7 cellular contexts compared by ENCODE assay signal in the genomic region with DNA sequence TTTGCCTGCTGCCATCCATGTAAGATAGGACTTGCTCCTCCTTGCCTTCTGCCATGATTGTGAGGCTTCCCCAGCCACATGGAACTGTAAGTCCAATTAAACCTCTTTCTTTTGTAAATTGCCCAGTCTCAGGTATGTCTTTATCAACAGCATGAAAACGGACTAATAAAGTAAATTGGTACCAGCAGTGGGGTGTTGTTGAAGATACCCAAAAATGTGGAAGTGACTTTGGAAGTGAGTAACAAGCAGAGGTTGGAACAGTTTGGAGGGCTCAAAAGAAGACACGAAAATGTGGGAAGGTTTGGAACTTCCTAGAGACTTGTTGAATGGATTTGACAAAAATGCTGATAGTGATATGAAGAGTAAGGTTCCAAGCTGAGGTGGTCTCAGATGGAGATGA. TPM values are rescaled to one million over a fixed set of nuclear protein-coding genes. Genes with fewer than 3 reads are reported as not detected.
A peak's percentile ranks its signal among the peaks of the same experiment; 100 is the strongest.
DNase-seq lines count a peak whose midpoint lies in the region; ATAC-seq, FAIRE-seq and TF ChIP-seq lines count a peak whose summit lies in the region.
"Not testable (repeated sequence)": the region's sequence is repeated elsewhere in the genome, so short reads cannot be mapped to it uniquely, and the experiment has no call there.

No MANE protein-coding gene starts in this region.

- not testable (repeated sequence) for BruUV-seq in K562 (replicated peaks; lab: Mats Ljungman, UMichigan)

- TF ChIP-seq EP300 in K562 (IDR thresholded peaks at IDR 0.05; ENCODE audit: low read length), result not testable (repeated sequence)

- H3K4me2 ChIP-seq in K562 (ENCODE audit: insufficient read depth, low read length), result not testable (repeated sequence)

- not testable (repeated sequence) for H3K27me3 ChIP-seq in CD8-positive, alpha-beta T cell (ENCODE audit: insufficient read depth, low read length); K562 (ENCODE audit: control insufficient read depth in 2 of 2, insufficient read depth in 2 of 2, low read length in 2 of 2)

- 87% methylated on average over 2 of the region's 2 CpGs for WGBS in K562 (ENCODE audit: insufficient coverage, low coverage, missing lambda C conversion rate)

- FAIRE-seq in K562 (lab: Jason Lieb, UNC), result not testable (repeated sequence)

- H3K9me3 ChIP-seq in CD8-positive, alpha-beta T cell (ENCODE audit: low read length); HEK293 (ENCODE audit: control insufficient read depth, insufficient read depth, low read depth, low read length); K562 (replicated peaks; ENCODE audit: control insufficient read depth, insufficient read depth, low read depth, low read length): not testable (repeated sequence)

- TF ChIP-seq RAD21 in K562 (CRISPR knock-in tag; conservative IDR thresholded peaks at IDR 0.05 in 1 of 2, IDR thresholded peaks at IDR 0.05 in 1 of 2), result not testable (repeated sequence)

- not testable (repeated sequence) for ATAC-seq in CD8-positive, alpha-beta T cell; K562; natural killer cell

- POLR2A ChIA-PET in CD8-positive, alpha-beta T cell (lab: Charles Lee); HEK293 (lab: Yijun Ruan, JAX); K562 (lab: Yijun Ruan, JAX): not testable (repeated sequence)

- intact Hi-C loops in CD8-positive, alpha-beta T cell (cut with DNase I, micrococcal nuclease); activated CD4-positive, alpha-beta T cell treated with anti-CD3 and anti-CD28 coated beads, Interleukin-2, amount 10 ng/mL, durations not matched to agents 24 days and 14 days (cut with micrococcal nuclease); activated T-helper 1 cell treated with anti-CD3 and anti-CD28 coated beads, Interleukin-12 subunit alpha, Interleukin-12 subunit beta, Interleukin-2, Interleukin-4 antibody, amounts not matched to agents 30 ng/mL and 10 ng/mL and 1 ng/mL, durations not matched to agents 14 hours and 24 hours and 36 hours (cut with micrococcal nuclease); K562 (cut with micrococcal nuclease); natural killer cell (cut with micrococcal nuclease): not testable (repeated sequence)

- H3K9me1 ChIP-seq in K562 (ENCODE audit: control insufficient read depth, insufficient read depth, low read length), result not testable (repeated sequence)

- not testable (repeated sequence) for H3K9ac ChIP-seq in K562 (ENCODE audit: insufficient read depth in 1 of 2, low read depth in 2 of 2, low read length in 2 of 2)

- not testable (repeated sequence) for H3K27ac ChIP-seq in CD8-positive, alpha-beta T cell (ENCODE audit: low read depth, low read length); HEK293 (ENCODE audit: extremely low read depth, low read depth, low read length); K562 (ENCODE audit: extremely low read depth, low read depth, low read length)

- peaks cover 28% of the 10 kb centered on the region for H3K36me3 Mint-ChIP-seq in CD8-positive, alpha-beta T cell
- H3K36me3 Mint-ChIP-seq in activated CD4-positive, alpha-beta T cell treated with anti-CD3 and anti-CD28 coated beads, Interleukin-2, amount 10 ng/mL, durations not matched to agents 24 days and 14 days (ENCODE audit: low read depth), result peaks cover 32% of the 10 kb centered on the region
- peaks cover 26% of the 10 kb centered on the region for H3K36me3 Mint-ChIP-seq in activated T-helper 1 cell treated with anti-CD3 and anti-CD28 coated beads, Interleukin-12 subunit alpha, Interleukin-12 subunit beta, Interleukin-2, Interleukin-4 antibody, amounts not matched to agents 30 ng/mL and 10 ng/mL and 1 ng/mL, durations not matched to agents 14 hours and 24 hours and 36 hours (ENCODE audit: low read depth)
- H3K36me3 Mint-ChIP-seq in endothelial cell (ENCODE audit: low read depth, unreplicated experiment), result peaks cover 14% of the 10 kb centered on the region
- not testable (repeated sequence) for H3K36me3 Mint-ChIP-seq in natural killer cell

- not testable (repeated sequence) for H3K4me3 Mint-ChIP-seq in CD8-positive, alpha-beta T cell; activated CD4-positive, alpha-beta T cell treated with anti-CD3 and anti-CD28 coated beads, Interleukin-2, amount 10 ng/mL, durations not matched to agents 24 days and 14 days; activated T-helper 1 cell treated with anti-CD3 and anti-CD28 coated beads, Interleukin-12 subunit alpha, Interleukin-12 subunit beta, Interleukin-2, Interleukin-4 antibody, amounts not matched to agents 30 ng/mL and 10 ng/mL and 1 ng/mL, durations not matched to agents 14 hours and 24 hours and 36 hours; natural killer cell
- H3K4me3 Mint-ChIP-seq in endothelial cell (ENCODE audit: unreplicated experiment), result peak overlapping the region; percentile 24

- not testable (repeated sequence) for DNase-seq in CD8-positive, alpha-beta T cell; activated CD4-positive, alpha-beta T cell treated with anti-CD3 and anti-CD28 coated beads, Interleukin-2, amount 10 ng/mL, durations not matched to agents 24 days and 14 days; activated T-helper 1 cell treated with anti-CD3 and anti-CD28 coated beads, Interleukin-12 subunit alpha, Interleukin-12 subunit beta, Interleukin-2, Interleukin-4 antibody, amounts not matched to agents 30 ng/mL and 10 ng/mL and 1 ng/mL, durations not matched to agents 14 hours and 24 hours and 36 hours (ENCODE audit: low spot score); K562 (ENCODE audit: extremely low read depth in 1 of 4, low spot score in 3 of 4); endothelial cell (ENCODE audit: low spot score); natural killer cell

- not testable (repeated sequence) for TF ChIP-seq CTCF in CD8-positive, alpha-beta T cell (IDR thresholded peaks at IDR 0.05); HEK293 (tag by site-specific recombination; IDR thresholded peaks at IDR 0.05); K562 (IDR thresholded peaks at IDR 0.05 in 2 of 3, conservative IDR thresholded peaks at IDR 0.05 in 1 of 3; ENCODE audit: insufficient read depth in 2 of 3, low read depth in 1 of 3, low read length in 3 of 3); endothelial cell (IDR thresholded peaks at IDR 0.05; ENCODE audit: unreplicated experiment); natural killer cell (IDR thresholded peaks at IDR 0.05)

- peaks cover 53% of the 10 kb centered on the region for H3K4me1 Mint-ChIP-seq in CD8-positive, alpha-beta T cell (ENCODE audit: low read depth)
- H3K4me1 Mint-ChIP-seq in activated CD4-positive, alpha-beta T cell treated with anti-CD3 and anti-CD28 coated beads, Interleukin-2, amount 10 ng/mL, durations not matched to agents 24 days and 14 days, result peaks cover 27% of the 10 kb centered on the region
- H3K4me1 Mint-ChIP-seq in activated T-helper 1 cell treated with anti-CD3 and anti-CD28 coated beads, Interleukin-12 subunit alpha, Interleukin-12 subunit beta, Interleukin-2, Interleukin-4 antibody, amounts not matched to agents 30 ng/mL and 10 ng/mL and 1 ng/mL, durations not matched to agents 14 hours and 24 hours and 36 hours (ENCODE audit: low read depth), result peaks cover 28% of the 10 kb centered on the region
- H3K4me1 Mint-ChIP-seq in endothelial cell (ENCODE audit: unreplicated experiment), result not testable (repeated sequence)
- peaks cover 33 to 34% of the 10 kb centered on the region in 2 donors for H3K4me1 Mint-ChIP-seq in natural killer cell

- H2AFZ ChIP-seq in K562 (ENCODE audit: low read depth, low read length), result not testable (repeated sequence)

- CTCF ChIA-PET in CD8-positive, alpha-beta T cell (lab: Charles Lee), result interaction anchor here (1.8 kb wide), 1 partner anchor 16 kb away, joined by 6 read pairs; no protein-coding TSS in a partner anchor
- CTCF ChIA-PET in HEK293 (lab: Yijun Ruan, JAX), result interaction anchor here (1.0 kb wide), 1 partner anchor 134 kb away, joined by 6 read pairs; no protein-coding TSS in a partner anchor
- CTCF ChIA-PET in K562 (lab: Yijun Ruan, JAX; ENCODE audit: low intra/inter-chr PET ratio), result not testable (repeated sequence)

- H3K27me3 Mint-ChIP-seq in CD8-positive, alpha-beta T cell (ENCODE audit: low read depth); activated CD4-positive, alpha-beta T cell treated with anti-CD3 and anti-CD28 coated beads, Interleukin-2, amount 10 ng/mL, durations not matched to agents 24 days and 14 days; activated T-helper 1 cell treated with anti-CD3 and anti-CD28 coated beads, Interleukin-12 subunit alpha, Interleukin-12 subunit beta, Interleukin-2, Interleukin-4 antibody, amounts not matched to agents 30 ng/mL and 10 ng/mL and 1 ng/mL, durations not matched to agents 14 hours and 24 hours and 36 hours (ENCODE audit: insufficient read depth); endothelial cell (ENCODE audit: unreplicated experiment); natural killer cell (ENCODE audit: low read depth in 2 of 2): not testable (repeated sequence)

- not testable (repeated sequence) for H3K4me3 ChIP-seq in CD8-positive, alpha-beta T cell (ENCODE audit: low read depth, low read length); HEK293 (ENCODE audit: low read depth, low read length); K562

- peak overlapping the region; percentile 19 for H3K27ac Mint-ChIP-seq in CD8-positive, alpha-beta T cell
- H3K27ac Mint-ChIP-seq in activated CD4-positive, alpha-beta T cell treated with anti-CD3 and anti-CD28 coated beads, Interleukin-2, amount 10 ng/mL, durations not matched to agents 24 days and 14 days, result peak overlapping the region; percentile 61
- peak overlapping the region; percentile 59 for H3K27ac Mint-ChIP-seq in activated T-helper 1 cell treated with anti-CD3 and anti-CD28 coated beads, Interleukin-12 subunit alpha, Interleukin-12 subunit beta, Interleukin-2, Interleukin-4 antibody, amounts not matched to agents 30 ng/mL and 10 ng/mL and 1 ng/mL, durations not matched to agents 14 hours and 24 hours and 36 hours
- not testable (repeated sequence) for H3K27ac Mint-ChIP-seq in endothelial cell (ENCODE audit: unreplicated experiment)
- peak overlapping the region; percentile 6 to 33 for H3K27ac Mint-ChIP-seq in natural killer cell

- not testable (repeated sequence) for H4K20me1 ChIP-seq in K562 (replicated peaks; ENCODE audit: control insufficient read depth, insufficient read depth, low read length)

- H3K79me2 ChIP-seq in K562 (ENCODE audit: control insufficient read depth, insufficient read depth, low read length), result peaks cover 95% of the 10 kb centered on the region

- H3K9me3 Mint-ChIP-seq in CD8-positive, alpha-beta T cell; activated CD4-positive, alpha-beta T cell treated with anti-CD3 and anti-CD28 coated beads, Interleukin-2, amount 10 ng/mL, durations not matched to agents 24 days and 14 days; activated T-helper 1 cell treated with anti-CD3 and anti-CD28 coated beads, Interleukin-12 subunit alpha, Interleukin-12 subunit beta, Interleukin-2, Interleukin-4 antibody, amounts not matched to agents 30 ng/mL and 10 ng/mL and 1 ng/mL, durations not matched to agents 14 hours and 24 hours and 36 hours; endothelial cell (ENCODE audit: unreplicated experiment); natural killer cell: not testable (repeated sequence)

- not testable (repeated sequence) for H3K36me3 ChIP-seq in CD8-positive, alpha-beta T cell (ENCODE audit: insufficient read depth, low read length); HEK293 (ENCODE audit: control insufficient read depth in 2 of 2, insufficient read depth in 1 of 2, low read length in 2 of 2)
- H3K36me3 ChIP-seq in K562 (ENCODE audit: control insufficient read depth, insufficient read depth, low read length), result peaks cover 41% of the 10 kb centered on the region

- not testable (repeated sequence) for H3K4me1 ChIP-seq in CD8-positive, alpha-beta T cell (ENCODE audit: insufficient read depth, low read length); HEK293 (ENCODE audit: control insufficient read depth, insufficient read depth, low read length); K562 (replicated peaks in 1 of 2; ENCODE audit: control insufficient read depth in 2 of 2, insufficient read depth in 2 of 2, low read length in 2 of 2)

- TF ChIP-seq POLR2A in K562 (conservative IDR thresholded peaks at IDR 0.05), result not testable (repeated sequence)

- in situ Hi-C loops in K562 (cut with MboI), result not testable (repeated sequence)

RNA-seq across cellular contexts. Expression of a gene that starts 13.4 kb away (rescaled TPM):
- total RNA-seq in CD8-positive, alpha-beta T cell, result 10 to 100 TPM; 95.8 to 96.7 TPM
- total RNA-seq in activated CD4-positive, alpha-beta T cell treated with anti-CD3 and anti-CD28 coated beads, Interleukin-2, amount 10 ng/mL, durations not matched to agents 24 days and 14 days, result 79.0 and 79.3 TPM in 2 replicates
- total RNA-seq in activated T-helper 1 cell treated with anti-CD3 and anti-CD28 coated beads, Interleukin-12 subunit alpha, Interleukin-12 subunit beta, Interleukin-2, Interleukin-4 antibody, amounts not matched to agents 30 ng/mL and 10 ng/mL and 1 ng/mL, durations not matched to agents 14 hours and 24 hours and 36 hours, result 81.7 and 88.6 TPM in 2 replicates
- total RNA-seq in K562 (2011; cell fraction: chromatin; rRNA removed; ENCODE audit: low replicate concordance), result 181 and 261 TPM in 2 replicates
- total RNA-seq in K562 (2011; cell fraction: nucleolus; rRNA removed), result 81.2 and 117 TPM in 2 replicates
- 236 and 385 TPM in 2 replicates for total RNA-seq in K562 (2011; cell fraction: nucleoplasm; rRNA removed)
- total RNA-seq in K562 (2014; rRNA removed) (105 and 109 TPM in 2 replicates), K562 (2014; rRNA removed; fragmentation: Illumina TruSeq; extraction: Trizol) (197 TPM in 2 replicates), K562 (2015; rRNA removed; fragmentation: Illumina TruSeq; extraction: Trizol) (130 and 143 TPM in 2 replicates), K562 (2021) (137 and 149 TPM in 2 replicates), endothelial cell (ENCODE audit: unreplicated experiment) (55.5 TPM), natural killer cell (10 to 100 TPM; 55.0 to 85.3 (median 69.5) TPM)
- polyA plus RNA-seq in K562 (2011; rRNA removed) (98.9 and 105 TPM in 2 replicates), K562 (2014; fragmentation: Illumina TruSeq; extraction: Trizol) (190 and 215 TPM in 2 replicates), K562 (2014; fragmentation: Nextera tagmentation; extraction: Ambion mirVana) (100 to 1,000 TPM; 432 to 463 TPM), K562 (2014; rRNA removed) (181 and 203 TPM in 2 replicates)
- polyA plus RNA-seq in K562 (2011; cell fraction: cytosol; rRNA removed), result 79.1 and 145 TPM in 2 replicates
- 90.7 and 107 TPM in 2 replicates for polyA plus RNA-seq in K562 (2011; cell fraction: nucleus; rRNA removed)
- 163 and 167 TPM in 2 replicates for polyA plus RNA-seq in K562 (2012)
- polyA minus RNA-seq in K562 (2011; rRNA and poly(A)+ RNA removed), result 110 and 121 TPM in 2 replicates
- 39.2 and 42.5 TPM in 2 replicates for polyA minus RNA-seq in K562 (2011; cell fraction: cytosol; rRNA and poly(A)+ RNA removed)
- polyA minus RNA-seq in K562 (2011; cell fraction: nucleus; rRNA and poly(A)+ RNA removed), result 60.6 and 89.1 TPM in 2 replicates

RNA-seq across cellular contexts. Expression of a gene that starts 42.5 kb away (rescaled TPM):
- 10 to 100 TPM; 12.8 to 14.6 TPM for total RNA-seq in CD8-positive, alpha-beta T cell
- total RNA-seq in activated CD4-positive, alpha-beta T cell treated with anti-CD3 and anti-CD28 coated beads, Interleukin-2, amount 10 ng/mL, durations not matched to agents 24 days and 14 days, result 39.9 and 43.4 TPM in 2 replicates
- total RNA-seq in activated T-helper 1 cell treated with anti-CD3 and anti-CD28 coated beads, Interleukin-12 subunit alpha, Interleukin-12 subunit beta, Interleukin-2, Interleukin-4 antibody, amounts not matched to agents 30 ng/mL and 10 ng/mL and 1 ng/mL, durations not matched to agents 14 hours and 24 hours and 36 hours, result 48.1 and 52.9 TPM in 2 replicates
- 13.8 and 14.5 TPM in 2 replicates for total RNA-seq in K562 (2011; cell fraction: chromatin; rRNA removed; ENCODE audit: low replicate concordance)
- total RNA-seq in K562 (2011; cell fraction: nucleolus; rRNA removed), result 9.5 and 15.5 TPM in 2 replicates
- 13.6 and 14.7 TPM in 2 replicates for total RNA-seq in K562 (2011; cell fraction: nucleoplasm; rRNA removed)
- total RNA-seq in K562 (2014; rRNA removed), result 48.2 and 59.6 TPM in 2 replicates
- 54.4 and 54.8 TPM in 2 replicates for total RNA-seq in K562 (2014; rRNA removed; fragmentation: Illumina TruSeq; extraction: Trizol)
- 48.3 and 48.5 TPM in 2 replicates for total RNA-seq in K562 (2015; rRNA removed; fragmentation: Illumina TruSeq; extraction: Trizol)
- 50.9 and 56.6 TPM in 2 replicates for total RNA-seq in K562 (2021)
- 52.5 and 61.5 TPM in 2 replicates for polyA plus RNA-seq in K562 (2011; rRNA removed)
- polyA plus RNA-seq in K562 (2011; cell fraction: cytosol; rRNA removed), result 29.0 and 42.5 TPM in 2 replicates
- 11.2 and 19.2 TPM in 2 replicates for polyA plus RNA-seq in K562 (2011; cell fraction: nucleus; rRNA removed)
- 79.1 and 113 TPM in 2 replicates for polyA plus RNA-seq in K562 (2012)
- 64.2 and 69.0 TPM in 2 replicates for polyA plus RNA-seq in K562 (2014; fragmentation: Illumina TruSeq; extraction: Trizol)
- 100 to 1,000 TPM; 125 to 147 TPM for polyA plus RNA-seq in K562 (2014; fragmentation: Nextera tagmentation; extraction: Ambion mirVana)
- 77.7 and 79.7 TPM in 2 replicates for polyA plus RNA-seq in K562 (2014; rRNA removed)
- 36.3 and 37.4 TPM in 2 replicates for polyA minus RNA-seq in K562 (2011; rRNA and poly(A)+ RNA removed)
- 20.9 and 23.4 TPM in 2 replicates for polyA minus RNA-seq in K562 (2011; cell fraction: cytosol; rRNA and poly(A)+ RNA removed)
- polyA minus RNA-seq in K562 (2011; cell fraction: nucleus; rRNA and poly(A)+ RNA removed), result 6.1 and 10.4 TPM in 2 replicates
- 18.2 TPM for total RNA-seq in endothelial cell (ENCODE audit: unreplicated experiment)
- total RNA-seq in natural killer cell, result 10 to 100 TPM; 19.8 to 25.6 (median 20.9) TPM
